ENCODE assay signal across 22 cellular contexts in the genomic region with DNA sequence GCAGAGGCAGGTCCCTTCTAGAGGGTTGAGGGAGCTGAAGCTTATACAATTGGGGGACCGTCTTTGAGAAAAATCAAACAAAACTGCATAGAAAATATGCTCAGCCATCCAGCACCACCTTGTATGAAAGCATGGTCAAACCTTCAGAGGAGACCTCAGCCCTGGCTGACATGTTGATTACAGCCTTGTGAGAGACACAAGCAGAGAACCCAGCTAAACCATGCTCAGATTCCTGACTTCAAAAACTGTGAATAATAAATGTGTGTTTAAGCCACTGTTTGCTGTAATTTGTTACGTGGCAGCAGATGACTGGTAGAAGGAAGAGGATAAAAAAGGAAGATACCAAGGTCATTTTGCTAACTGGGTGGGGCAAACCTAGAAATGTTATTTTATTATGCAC.
"Had no signal": no experiment of that assay in that cellular context is flagged by ENCODE, and none has a peak within 500 bp of the region (broad histone marks: within the 10 kb centered on the region; RNA-seq: fewer than 3 reads in every experiment).

No MANE protein-coding gene starts in this region.

- H3K27me3 ChIP-seq: heart left ventricle, left lung, right lobe of liver, tibial nerve had no signal

- H3K4me1 Mint-ChIP-seq: activated T-helper 17 cell treated with anti-CD3 and anti-CD28 coated beads, Interleukin-2, amount 50 U/mL, for 72 hours; naive thymus-derived CD8-positive, alpha-beta T cell; stimulated activated effector memory CD8-positive, alpha-beta T cell treated with anti-CD3 and anti-CD28 coated beads, Interleukin-12 subunit alpha, Interleukin-12 subunit beta, amount 100 ng/mL, for 72 hours; stimulated activated naive CD8-positive, alpha-beta T cell treated with anti-CD3 and anti-CD28 coated beads, Interleukin-15, amount 100 ng/mL, for 72 hours; WTC11 had no signal

- H3K4me3 ChIP-seq: esophagus squamous epithelium, heart left ventricle, left lung, right lobe of liver, skin epidermis, tibial nerve had no signal

- H3K9ac ChIP-seq: parathyroid adenoma had no signal

- H3K4me3 Mint-ChIP-seq: activated T-cell treated with anti-CD3 and anti-CD28 coated beads, Interleukin-2, amount 50 U/mL, for 24 hours; activated T-helper 17 cell treated with anti-CD3 and anti-CD28 coated beads, Interleukin-2, amount 50 U/mL, for 72 hours; mesothelial cell of epicardium; naive thymus-derived CD8-positive, alpha-beta T cell; stimulated activated effector memory CD8-positive, alpha-beta T cell treated with anti-CD3 and anti-CD28 coated beads, Interleukin-12 subunit alpha, Interleukin-12 subunit beta, amount 100 ng/mL, for 72 hours; stimulated activated naive CD8-positive, alpha-beta T cell treated with anti-CD3 and anti-CD28 coated beads, Interleukin-15, amount 100 ng/mL, for 72 hours; T-helper 2 cell treated with Interferon-gamma antibody and Interleukin-4, amounts not matched to agents 5 μg/mL and 100 μg/mL, for 36 hours; WTC11 had no signal

- H3K27ac Mint-ChIP-seq: activated naive CD4-positive, alpha-beta T cell treated with anti-CD3 and anti-CD28 coated beads, Interleukin-2, amount 50 U/mL, for 72 hours; activated T-cell treated with anti-CD3 and anti-CD28 coated beads, Interleukin-2, amount 50 U/mL, for 24 hours; activated T-helper 17 cell treated with anti-CD3 and anti-CD28 coated beads, Interleukin-2, amount 50 U/mL, for 72 hours; mesothelial cell of epicardium; naive thymus-derived CD8-positive, alpha-beta T cell; stimulated activated effector memory CD8-positive, alpha-beta T cell treated with anti-CD3 and anti-CD28 coated beads, Interleukin-12 subunit alpha, Interleukin-12 subunit beta, amount 100 ng/mL, for 72 hours; stimulated activated naive CD8-positive, alpha-beta T cell treated with anti-CD3 and anti-CD28 coated beads, Interleukin-15, amount 100 ng/mL, for 72 hours; T-helper 2 cell treated with Interferon-gamma antibody and Interleukin-4, amounts not matched to agents 5 μg/mL and 100 μg/mL, for 36 hours; WTC11 had no signal

- H3K36me3 Mint-ChIP-seq: activated naive CD4-positive, alpha-beta T cell treated with anti-CD3 and anti-CD28 coated beads, Interleukin-2, amount 50 U/mL, for 72 hours; stimulated activated effector memory CD8-positive, alpha-beta T cell treated with anti-CD3 and anti-CD28 coated beads, Interleukin-12 subunit alpha, Interleukin-12 subunit beta, amount 100 ng/mL, for 72 hours had no signal

- H3K36me3 ChIP-seq: esophagus squamous epithelium, heart left ventricle, left lung, right lobe of liver, tibial nerve had no signal

- H3K9me3 ChIP-seq: right lobe of liver had no signal

- H3K4me1 ChIP-seq: esophagus squamous epithelium, left lung, parathyroid adenoma, tibial nerve had no signal

- ATAC-seq: activated naive CD4-positive, alpha-beta T cell treated with anti-CD3 and anti-CD28 coated beads, Interleukin-2, amount 50 U/mL, for 72 hours; activated T-helper 17 cell treated with anti-CD3 and anti-CD28 coated beads, Interleukin-2, amount 50 U/mL, for 72 hours; heart left ventricle; left lung; naive thymus-derived CD8-positive, alpha-beta T cell; stimulated activated effector memory CD8-positive, alpha-beta T cell treated with anti-CD3 and anti-CD28 coated beads, Interleukin-12 subunit alpha, Interleukin-12 subunit beta, amount 100 ng/mL, for 72 hours; stimulated activated naive CD8-positive, alpha-beta T cell treated with anti-CD3 and anti-CD28 coated beads, Interleukin-15, amount 100 ng/mL, for 72 hours; WTC11 had no signal

- H2AFZ ChIP-seq: parathyroid adenoma had no signal

- H3K79me2 ChIP-seq: parathyroid adenoma had no signal

- DNase-seq: activated CD4-positive, alpha-beta T cell treated with anti-CD3 and anti-CD28 coated beads, Interleukin-2, amount 50 U/mL, for 4 hours; activated CD8-positive, alpha-beta memory T cell treated with anti-CD3 and anti-CD28 coated beads for 24 hours; activated CD8-positive, alpha-beta memory T cell treated with anti-CD3 and anti-CD28 coated beads, Interleukin-2, amount 50 U/mL, for 4 hours; activated T-cell treated with anti-CD3 and anti-CD28 coated beads, Interleukin-2, amount 50 U/mL, for 24 hours; aorta; central memory CD4-positive, alpha-beta T cell; esophagus squamous epithelium; heart left ventricle; left lung; naive thymus-derived CD8-positive, alpha-beta T cell; right lobe of liver; stimulated activated CD4-positive, alpha-beta T cell treated with anti-CD3 and anti-CD28 coated beads, Interleukin-2, amount 100 ng/mL, for 24 hours; stimulated activated naive CD8-positive, alpha-beta T cell treated with anti-CD3 and anti-CD28 coated beads, Interleukin-15, amount 100 ng/mL, for 72 hours had no signal

- H3K27ac ChIP-seq: esophagus squamous epithelium, heart left ventricle, left lung, parathyroid adenoma, skin epidermis, tibial nerve had no signal
